8 cellular contexts compared by ENCODE assay signal in genomic region chr12:49843411-49843810, GRCh38. TPM values are rescaled to one million over a fixed set of nuclear protein-coding genes. Genes with fewer than 3 reads are reported as not detected.
DNase-seq lines count a peak whose midpoint lies in the region; ATAC-seq and TF ChIP-seq lines count a peak whose summit lies in the region.

No MANE protein-coding gene starts in this region.

- H3K27me3 Mint-ChIP-seq in activated CD8-positive, alpha-beta T cell treated with anti-CD3 and anti-CD28 coated beads, Interleukin-2, amount 10 ng/mL, durations not matched to agents 7 days and 5 days (ENCODE audit: low read depth), result peaks cover 4% of the 10 kb centered on the region
- no peaks in the 10 kb centered on the region for H3K27me3 Mint-ChIP-seq in stimulated activated naive CD8-positive, alpha-beta T cell treated with anti-CD3 and anti-CD28 coated beads, Interleukin-15, amount 100 ng/mL, for 72 hours

- H3K27me3 ChIP-seq in SK-N-SH (ENCODE audit: insufficient read depth) (peaks cover 6% of the 10 kb centered on the region; the same call in 1 of the 2 replicates), iPS-15b (ENCODE audit: control insufficient read depth, insufficient read depth, low read length) (peaks cover 3% of the 10 kb centered on the region)

- H3K9me2 ChIP-seq in SK-N-SH, result no peaks in the 10 kb centered on the region

- H3K9ac ChIP-seq in SK-N-SH, result peak overlapping the region; percentile 80; the same call in 1 of the 2 replicates
- peak overlapping the region; percentile 48 for H3K9ac ChIP-seq in iPS-15b (ENCODE audit: low read depth, low read length)

- TF ChIP-seq EP300 in SK-N-SH (IDR thresholded peaks at IDR 0.05; ENCODE audit: borderline replicate concordance in 1 of 2, low read depth in 1 of 2, low read length in 1 of 2), result no peak

- no peaks in the 10 kb centered on the region for H3K9me3 Mint-ChIP-seq in activated CD8-positive, alpha-beta T cell treated with anti-CD3 and anti-CD28 coated beads, Interleukin-2, amount 10 ng/mL, durations not matched to agents 7 days and 5 days (ENCODE audit: insufficient read depth)
- H3K9me3 Mint-ChIP-seq in stimulated activated naive CD8-positive, alpha-beta T cell treated with anti-CD3 and anti-CD28 coated beads, Interleukin-15, amount 100 ng/mL, for 72 hours, result no peaks in the 10 kb centered on the region

- POLR2A ChIA-PET in SK-N-SH (lab: Yijun Ruan, JAX), result interaction anchor here (0.6 to 1.1 kb wide), 6 partner anchors 11 to 242 kb away, joined by 3 to 7 read pairs (median 3); partner anchors contain the start of genes NCKAP5L and SMARCD1
- POLR2A ChIA-PET in activated CD8-positive, alpha-beta T cell treated with anti-CD3 and anti-CD28 coated beads, Interleukin-2, amount 10 ng/mL, durations not matched to agents 7 days and 5 days (lab: Charles Lee), result interaction anchor here (0.6 to 2.2 kb wide), 16 partner anchors 8 to 476 kb away, joined by 3 to 20 read pairs (median 4); partner anchors contain the start of genes NCKAP5L, SMARCD1, SPATS2 and TMBIM6

- H3K4me1 ChIP-seq in SK-N-SH (ENCODE audit: control insufficient read depth in 1 of 2, insufficient read depth in 2 of 2, low read depth in 1 of 2, low read length in 1 of 2), result peaks cover 11 to 18% of the 10 kb centered on the region in 2 experiments; a peak in 3 of 4 replicates
- H3K4me1 ChIP-seq in iPS-15b (ENCODE audit: control insufficient read depth, insufficient read depth, low read length), result peaks cover 3% of the 10 kb centered on the region

- peak overlapping the region; percentile 62 to 86 for H3K4me3 ChIP-seq in SK-N-SH (ENCODE audit: low read depth in 2 of 2, low read length in 1 of 2)
- peak overlapping the region; percentile 93 for H3K4me3 ChIP-seq in iPS-15b (ENCODE audit: low read depth, low read length)

- ATAC-seq in SK-N-SH treated with all-trans-retinoic acid at 6 μM for 48 hours, result no peak
- ATAC-seq in activated CD8-positive, alpha-beta T cell treated with anti-CD3 and anti-CD28 coated beads, Interleukin-2, amount 10 ng/mL, durations not matched to agents 7 days and 5 days, result no peak
- ATAC-seq in stimulated activated naive CD8-positive, alpha-beta T cell treated with anti-CD3 and anti-CD28 coated beads, Interleukin-15, amount 100 ng/mL, for 72 hours, result no peak

- TF ChIP-seq RAD21 in SK-N-SH (IDR thresholded peaks at IDR 0.05; ENCODE audit: low read length), result no peak

- CTCF ChIA-PET in SK-N-SH (lab: Yijun Ruan, JAX), result interaction anchor here (0.7 to 5.5 kb wide), 7 partner anchors 24 to 263 kb away, joined by 3 to 30 read pairs (median 4); partner anchors contain the start of gene TMBIM6
- CTCF ChIA-PET in activated CD8-positive, alpha-beta T cell treated with anti-CD3 and anti-CD28 coated beads, Interleukin-2, amount 10 ng/mL, durations not matched to agents 7 days and 5 days (lab: Charles Lee), result interaction anchor here (0.9 to 8.8 kb wide), 6 partner anchors 64 to 124 kb away, joined by 3 to 129 read pairs (median 6); partner anchors contain the start of gene TMBIM6

- H4K20me1 ChIP-seq in SK-N-SH (ENCODE audit: insufficient read depth), result no peaks in the 10 kb centered on the region

- no peak for TF ChIP-seq CTCF in SK-N-SH (IDR thresholded peaks at IDR 0.05)

- peak overlapping the region; percentile 91 for H2AFZ ChIP-seq in SK-N-SH (ENCODE audit: low read depth)

- H3K9me3 ChIP-seq in SK-N-SH, result no peaks in the 10 kb centered on the region
- no peaks in the 10 kb centered on the region for H3K9me3 ChIP-seq in iPS-15b (ENCODE audit: control insufficient read depth, insufficient read depth, low read length)

- peak overlapping the region; percentile 92 to 94 for H3K27ac ChIP-seq in SK-N-SH (ENCODE audit: low read depth in 2 of 2, low read length in 1 of 2)

- peaks cover 11% of the 10 kb centered on the region for H3K36me3 Mint-ChIP-seq in activated CD8-positive, alpha-beta T cell treated with anti-CD3 and anti-CD28 coated beads, Interleukin-2, amount 10 ng/mL, durations not matched to agents 7 days and 5 days (ENCODE audit: low read depth)

- DNase-seq in SK-N-SH (no peak), UCSD-AML1 (lab: John Stamatoyannopoulos, UW; ENCODE audit: unreplicated experiment) (no peak), RKO (ENCODE audit: low spot score) (no peak), G401 (ENCODE audit: low spot score) (no peak)
- no peak for DNase-seq in activated CD8-positive, alpha-beta T cell treated with anti-CD3 and anti-CD28 coated beads, Interleukin-2, amount 10 ng/mL, durations not matched to agents 7 days and 5 days
- no peak for DNase-seq in stimulated activated naive CD8-positive, alpha-beta T cell treated with anti-CD3 and anti-CD28 coated beads, Interleukin-15, amount 100 ng/mL, for 72 hours

- peaks cover 15% of the 10 kb centered on the region; the same call in 1 of the 2 replicates for H3K79me2 ChIP-seq in SK-N-SH (ENCODE audit: insufficient read depth)

- H3K4me2 ChIP-seq in SK-N-SH, result peak overlapping the region; percentile 96

- H3F3A ChIP-seq in SK-N-SH (replicated peaks; ENCODE audit: insufficient read depth), result peaks cover 28% of the 10 kb centered on the region

- peak overlapping the region; percentile 92 for H3K4me3 Mint-ChIP-seq in activated CD8-positive, alpha-beta T cell treated with anti-CD3 and anti-CD28 coated beads, Interleukin-2, amount 10 ng/mL, durations not matched to agents 7 days and 5 days
- peak overlapping the region; percentile 91 to 97 for H3K4me3 Mint-ChIP-seq in stimulated activated naive CD8-positive, alpha-beta T cell treated with anti-CD3 and anti-CD28 coated beads, Interleukin-15, amount 100 ng/mL, for 72 hours

- 63% methylated on average over 7 of the region's 7 CpGs for WGBS in SK-N-SH (ENCODE audit: low lambda C conversion rate)

- H3K36me3 ChIP-seq in SK-N-SH (replicated peaks in 1 of 2; ENCODE audit: control insufficient read depth in 1 of 2, insufficient read depth in 2 of 2, low read length in 1 of 2), result peaks cover 0 to 2% of the 10 kb centered on the region in 2 experiments
- no peaks in the 10 kb centered on the region for H3K36me3 ChIP-seq in iPS-15b (ENCODE audit: control insufficient read depth, insufficient read depth, low read length)

- H3K4me1 Mint-ChIP-seq in activated CD8-positive, alpha-beta T cell treated with anti-CD3 and anti-CD28 coated beads, Interleukin-2, amount 10 ng/mL, durations not matched to agents 7 days and 5 days (ENCODE audit: low read depth), result peaks cover 51% of the 10 kb centered on the region
- peaks cover 37% of the 10 kb centered on the region for H3K4me1 Mint-ChIP-seq in stimulated activated naive CD8-positive, alpha-beta T cell treated with anti-CD3 and anti-CD28 coated beads, Interleukin-15, amount 100 ng/mL, for 72 hours

- peak overlapping the region; percentile 86 for H3K27ac Mint-ChIP-seq in activated CD8-positive, alpha-beta T cell treated with anti-CD3 and anti-CD28 coated beads, Interleukin-2, amount 10 ng/mL, durations not matched to agents 7 days and 5 days
- H3K27ac Mint-ChIP-seq in stimulated activated naive CD8-positive, alpha-beta T cell treated with anti-CD3 and anti-CD28 coated beads, Interleukin-15, amount 100 ng/mL, for 72 hours, result peak overlapping the region; percentile 97

- in situ Hi-C loops in G401 (cut with HindIII; ENCODE audit: low sequenced_read_pairs), result no loop called here

TF ChIP-seq in SK-N-SH, 30 proteins besides CTCF, POLR2A, EP300 and RAD21 (continues in another document):
- TF ChIP-seq YY1 (IDR thresholded peaks at IDR 0.05; ENCODE audit: low read depth), result no peak
- TF ChIP-seq CHD2 (IDR thresholded peaks at IDR 0.05; ENCODE audit: low read length, partially characterized antibody), result no peak
- TF ChIP-seq GATA2 (CRISPR knock-in tag; IDR thresholded peaks at IDR 0.05), result no peak
- TF ChIP-seq MXI1 (IDR thresholded peaks at IDR 0.05; ENCODE audit: low read depth, low read length), result no peak
- no peak for TF ChIP-seq FOXJ3 (CRISPR knock-in tag; IDR thresholded peaks at IDR 0.05)
- no peak for TF ChIP-seq TCF12 (IDR thresholded peaks at IDR 0.05)
- no peak for TF ChIP-seq USF2 (IDR thresholded peaks at IDR 0.05; ENCODE audit: borderline replicate concordance, low read depth, low read length)

TF ChIP-seq in SK-N-SH treated with all-trans-retinoic acid at 6 μM for 48 hours, 23 proteins besides CTCF, POLR2A, EP300 and RAD21 (continues in another document):
- TF ChIP-seq CSDC2 (CRISPR knock-in tag; IDR thresholded peaks at IDR 0.05) (no peak), CREB5 (CRISPR knock-in tag; IDR thresholded peaks at IDR 0.05; ENCODE audit: low read depth) (no peak), ARNTL (CRISPR knock-in tag; IDR thresholded peaks at IDR 0.05; ENCODE audit: borderline replicate concordance, low read depth) (no peak), ZNF8 (CRISPR knock-in tag; IDR thresholded peaks at IDR 0.05) (no peak)

RNA-seq across cellular contexts. Expression of gene BCDIN3D, which starts 0.5 kb away (rescaled TPM):
- polyA plus RNA-seq in SK-N-SH (2012; rRNA removed), result 2.3 and 3.8 TPM in 2 replicates
- 2.9 and 3.3 TPM in 2 replicates for polyA plus RNA-seq in SK-N-SH (2012; cell fraction: cytosol; rRNA removed)
- polyA plus RNA-seq in SK-N-SH (2012; cell fraction: nucleus; rRNA removed), result 1.6 and 2.7 TPM in 2 replicates
- total RNA-seq in activated CD8-positive, alpha-beta T cell treated with anti-CD3 and anti-CD28 coated beads, Interleukin-2, amount 10 ng/mL, durations not matched to agents 7 days and 5 days, result 1 to 10 TPM; 7.3 to 7.4 TPM
- total RNA-seq in G401 (2014; rRNA removed; shearing (Covaris generic)), result 1.9 and 2.8 TPM in 2 replicates

RNA-seq across cellular contexts. Expression of gene NCKAP5L, which starts 15.2 kb away (rescaled TPM):
- polyA plus RNA-seq in SK-N-SH (2012; rRNA removed), result 8.7 and 8.9 TPM in 2 replicates
- polyA plus RNA-seq in SK-N-SH (2012; cell fraction: cytosol; rRNA removed), result 2.3 and 4.2 TPM in 2 replicates
- 31.2 and 32.9 TPM in 2 replicates for polyA plus RNA-seq in SK-N-SH (2012; cell fraction: nucleus; rRNA removed)
- 1 to 10 TPM; 7.2 to 7.7 TPM for total RNA-seq in activated CD8-positive, alpha-beta T cell treated with anti-CD3 and anti-CD28 coated beads, Interleukin-2, amount 10 ng/mL, durations not matched to agents 7 days and 5 days
- 11.4 and 17.0 TPM in 2 replicates for total RNA-seq in G401 (2014; rRNA removed; shearing (Covaris generic))
